Comparison of ENCODE assay signal across 30 cellular contexts in genomic region chr10:61594430-61594829, GRCh38.
"Had no signal": no experiment of that assay in that cellular context is flagged by ENCODE, and none has a peak within 500 bp of the region (broad histone marks: within the 10 kb centered on the region; RNA-seq: fewer than 3 reads in every experiment).

No MANE protein-coding gene starts in this region.

- H3K36me3 ChIP-seq: left lung, lower lobe of right lung, pancreas, prostate gland, suprapubic skin, thoracic aorta, tibial artery, upper lobe of right lung had no signal

- DNase-seq: hypothalamus; immature natural killer cell; kidney; left colon; left lung; lower lobe of right lung; mammary epithelial cell; mesenchymal stem cell; naive B cell; nucleus accumbens; pancreas; posterior cingulate gyrus; retina; right cardiac atrium; stimulated activated CD4-positive, alpha-beta T cell treated with anti-CD3 and anti-CD28 coated beads, Interleukin-12 subunit alpha, Interleukin-12 subunit beta, amount 100 ng/mL, for 4 hours; stimulated activated CD4-positive, alpha-beta T cell treated with anti-CD3 and anti-CD28 coated beads, Interleukin-15, amount 100 ng/mL, for 24 hours; stimulated activated CD4-positive, alpha-beta T cell treated with anti-CD3 and anti-CD28 coated beads, Interleukin-2, amount 100 ng/mL, for 24 hours; stimulated activated CD4-positive, alpha-beta T cell treated with anti-CD3 and anti-CD28 coated beads, Interleukin-4, amount 100 ng/mL, for 1 hour; stimulated activated naive CD4-positive, alpha-beta T cell; tibial artery; trophoblast cell; upper lobe of right lung had no signal

- ATAC-seq: left colon; left lung; lower lobe of right lung; natural killer cell treated with Interleukin-12 subunit alpha and Interleukin-12 subunit beta and Interleukin-15 and Interleukin-18, amount 100 ng/mL, for 72 hours; pancreas; right cardiac atrium; sciatic nerve; upper lobe of right lung had no signal

- H3K9me3 Mint-ChIP-seq: mesothelial cell of epicardium; naive B cell; natural killer cell treated with Interleukin-12 subunit alpha and Interleukin-12 subunit beta and Interleukin-15 and Interleukin-18, amount 100 ng/mL, for 72 hours; stimulated activated naive CD8-positive, alpha-beta T cell treated with anti-CD3 and anti-CD28 coated beads, Interleukin-15, Interleukin-2, amounts not matched to agents 100 ng/mL and 50 ng/mL, for 24 hours had no signal

- H3K27ac ChIP-seq: left lung, lower lobe of right lung, pancreas, prostate gland, skin epidermis, suprapubic skin, thoracic aorta, tibial artery, upper lobe of right lung had no signal

- H3K4me3 ChIP-seq: left lung, lower lobe of right lung, pancreas, prostate gland, skin epidermis, suprapubic skin, thoracic aorta, tibial artery, upper lobe of right lung had no signal

- H3K4me3 Mint-ChIP-seq: immature natural killer cell; mesothelial cell of epicardium; naive B cell; natural killer cell treated with Interleukin-12 subunit alpha and Interleukin-12 subunit beta and Interleukin-15 and Interleukin-18, amount 100 ng/mL, for 72 hours; stimulated activated naive CD8-positive, alpha-beta T cell treated with anti-CD3 and anti-CD28 coated beads, Interleukin-15, Interleukin-2, amounts not matched to agents 100 ng/mL and 50 ng/mL, for 24 hours had no signal

- H3K4me1 Mint-ChIP-seq: immature natural killer cell had no signal

- H3K4me1 ChIP-seq: left lung, pancreas, prostate gland, suprapubic skin, tibial artery, upper lobe of right lung had no signal

- H3K36me3 Mint-ChIP-seq: immature natural killer cell; mesothelial cell of epicardium; naive B cell; natural killer cell treated with Interleukin-12 subunit alpha and Interleukin-12 subunit beta and Interleukin-15 and Interleukin-18, amount 100 ng/mL, for 72 hours had no signal

- H3K27ac Mint-ChIP-seq: immature natural killer cell; mesothelial cell of epicardium; naive B cell; natural killer cell treated with Interleukin-12 subunit alpha and Interleukin-12 subunit beta and Interleukin-15 and Interleukin-18, amount 100 ng/mL, for 72 hours; stimulated activated naive CD8-positive, alpha-beta T cell treated with anti-CD3 and anti-CD28 coated beads, Interleukin-15, Interleukin-2, amounts not matched to agents 100 ng/mL and 50 ng/mL, for 24 hours had no signal

- H3K27me3 ChIP-seq: left lung, pancreas, suprapubic skin, tibial artery, upper lobe of right lung had no signal

- H3K9me3 ChIP-seq: left lung, lower lobe of right lung, pancreas, prostate gland, suprapubic skin, thoracic aorta, tibial artery, upper lobe of right lung had no signal
